ENCODE assay signal across 9 cellular contexts in genomic region chr21:17461014-17461413, GRCh38. TPM values are rescaled to one million over a fixed set of nuclear protein-coding genes. Genes with fewer than 3 reads are reported as not detected.
A peak's percentile ranks its signal among the peaks of the same experiment; 100 is the strongest.
DNase-seq lines count a peak whose midpoint lies in the region; TF ChIP-seq lines count a peak whose summit lies in the region.
"Had no signal": no experiment of that assay in that cellular context is flagged by ENCODE, and none has a peak within 500 bp of the region (broad histone marks: within the 10 kb centered on the region; RNA-seq: fewer than 3 reads in every experiment).

No MANE protein-coding gene starts in this region.

- no peaks in the 10 kb centered on the region for H3K9me3 ChIP-seq in hepatocyte (ENCODE audit: low read depth)
- no peaks in the 10 kb centered on the region for H3K9me3 ChIP-seq in neuronal stem cell (replicated peaks in 1 of 2; ENCODE audit: control insufficient read depth in 2 of 2, insufficient read depth in 1 of 2, low read depth in 1 of 2, low read length in 2 of 2)

- no peaks in the 10 kb centered on the region for H3K79me1 ChIP-seq in neuronal stem cell (ENCODE audit: low read depth, low read length)

- H3K4me3 Mint-ChIP-seq in HFFc6 (peak overlapping the region; percentile 12; the same call in 1 of the 2 replicates), type B pancreatic cell (no peak overlapping the region)

- peaks cover 36% of the 10 kb centered on the region for H3K4me1 Mint-ChIP-seq in HFFc6 (ENCODE audit: low read depth)
- peaks cover 18% of the 10 kb centered on the region for H3K4me1 Mint-ChIP-seq in type B pancreatic cell (ENCODE audit: unreplicated experiment)

- no peak overlapping the region for H4K91ac ChIP-seq in neuronal stem cell (ENCODE audit: low read depth, low read length, poor library complexity)

- H3K36me3 Mint-ChIP-seq in HFFc6 (ENCODE audit: low read depth) (no peaks in the 10 kb centered on the region), type B pancreatic cell (no peaks in the 10 kb centered on the region)

- no peak overlapping the region for H2BK12ac ChIP-seq in neuronal stem cell (ENCODE audit: low read length)

- H2AK5ac ChIP-seq in neuronal stem cell (ENCODE audit: low read depth, low read length): no peak overlapping the region

- WGBS in hepatocyte (ENCODE audit: low lambda C conversion rate, missing lambda C conversion rate): 46% methylated on average over 3 of the region's 3 CpGs
- no CpG with 5 or more reads among the region's 3 CpGs for WGBS in neuronal stem cell (ENCODE audit: extremely low coverage in 2 of 2, insufficient read length in 2 of 2, insufficient replicate concordance in 1 of 2), 2 donors

- no peak overlapping the region for H3K4ac ChIP-seq in neuronal stem cell (ENCODE audit: low read length)

- H3K79me2 ChIP-seq in hepatocyte: no peaks in the 10 kb centered on the region

- no peaks in the 10 kb centered on the region for H3K36me3 ChIP-seq in brain microvascular endothelial cell (replicated peaks)
- no peaks in the 10 kb centered on the region for H3K36me3 ChIP-seq in hepatocyte (replicated peaks; ENCODE audit: insufficient read depth, low read depth)
- no peaks in the 10 kb centered on the region for H3K36me3 ChIP-seq in neuronal stem cell (replicated peaks in 1 of 2; ENCODE audit: control insufficient read depth in 2 of 2, insufficient read depth in 2 of 2, low read length in 2 of 2)

- TF ChIP-seq CTCF in HFFc6 (IDR thresholded peaks at IDR 0.05): no peak
- TF ChIP-seq CTCF in brain microvascular endothelial cell (IDR thresholded peaks at IDR 0.05; ENCODE audit: low read depth, low read length, missing control alignments): no peak
- TF ChIP-seq CTCF in hepatocyte (IDR thresholded peaks at IDR 0.05; ENCODE audit: poor library complexity): no peak
- TF ChIP-seq CTCF in type B pancreatic cell (conservative IDR thresholded peaks at IDR 0.05): no peak

- no peak overlapping the region for H4K8ac ChIP-seq in neuronal stem cell (ENCODE audit: low read depth, low read length)

- H3K4me3 ChIP-seq in brain microvascular endothelial cell (ENCODE audit: low read depth, low read length) (no peak overlapping the region), hepatocyte (no peak overlapping the region), neuronal stem cell (ENCODE audit: low read length in 2 of 2) (no peak overlapping the region)

- no peaks in the 10 kb centered on the region for H3K27me3 Mint-ChIP-seq in HFFc6 (ENCODE audit: insufficient read depth)
- no peaks in the 10 kb centered on the region for H3K27me3 Mint-ChIP-seq in type B pancreatic cell

- H3K9me2 ChIP-seq in hepatocyte (replicated peaks; ENCODE audit: insufficient read depth): no peaks in the 10 kb centered on the region

- H3K18ac ChIP-seq in neuronal stem cell (ENCODE audit: low read length): no peak overlapping the region

- H3K4me1 ChIP-seq in hepatocyte (ENCODE audit: insufficient read depth) (peaks cover 4% of the 10 kb centered on the region), neuronal stem cell (ENCODE audit: control insufficient read depth in 2 of 2, insufficient read depth in 1 of 2, low read depth in 1 of 2, low read length in 2 of 2) (peaks cover 0 to 4% of the 10 kb centered on the region in 2 donors)

- H3K14ac ChIP-seq in neuronal stem cell (ENCODE audit: low read length): no peak overlapping the region

- H3K9me3 Mint-ChIP-seq in HFFc6: no peaks in the 10 kb centered on the region; the same call in 1 of the 2 replicates
- H3K9me3 Mint-ChIP-seq in type B pancreatic cell: no peaks in the 10 kb centered on the region

- H3K23ac ChIP-seq in neuronal stem cell (ENCODE audit: low read depth, low read length, poor library complexity): no peak overlapping the region

- H3K27ac Mint-ChIP-seq in HFFc6 (peak overlapping the region; percentile 49; the same call in 1 of the 2 replicates), type B pancreatic cell (no peak overlapping the region)

- H3K27me3 ChIP-seq in brain microvascular endothelial cell (replicated peaks): no peaks in the 10 kb centered on the region
- no peaks in the 10 kb centered on the region for H3K27me3 ChIP-seq in hepatocyte
- no peaks in the 10 kb centered on the region for H3K27me3 ChIP-seq in neuronal stem cell (ENCODE audit: control insufficient read depth in 3 of 3, insufficient read depth in 3 of 3, low read depth in 1 of 3, low read length in 3 of 3)

- H2BK120ac ChIP-seq in neuronal stem cell (ENCODE audit: low read depth, low read length): no peak overlapping the region

- no peak overlapping the region for H2AFZ ChIP-seq in hepatocyte
- no peak overlapping the region for H2AFZ ChIP-seq in neuronal stem cell (ENCODE audit: low read length)

- in situ Hi-C loops in brain microvascular endothelial cell (cut with HindIII; ENCODE audit: low pct_ligation_motif_present, low sequenced_read_pairs): no loop called here
- in situ Hi-C loops in KBM-7 (cut with MboI; ENCODE audit: low pct_unique_long_range_greater_than_20kb, low sequenced_read_pairs): no loop called here

- H2BK5ac ChIP-seq in neuronal stem cell (ENCODE audit: low read length): no peak overlapping the region

- H3K4me2 ChIP-seq in hepatocyte (no peak overlapping the region), neuronal stem cell (ENCODE audit: insufficient read depth, low read length, poor library complexity, severe bottlenecking) (no peak overlapping the region)

- DNase-seq in HFFc6 (peak; percentile 84), brain microvascular endothelial cell (peak; percentile 84), hepatocyte (ENCODE audit: low spot score) (peak; percentile 36), substantia nigra (lab: John Stamatoyannopoulos, UW) (peak in 6 of 49 donors; percentile 5 to 32 (median 20)), KBM-7 (no peak), neuronal stem cell (ENCODE audit: low spot score) (no peak), type B pancreatic cell (ENCODE audit: extremely low spot score, unreplicated experiment) (no peak), RPMI8226 (no peak)
- DNase-seq: activated CD4-positive, alpha-beta T cell treated with anti-CD3 and anti-CD28 coated beads, Interleukin-2, amount 50 U/mL, for 4 hours had no signal

- H4K20me1 ChIP-seq in hepatocyte (ENCODE audit: insufficient read depth, poor library complexity, severe bottlenecking): no peaks in the 10 kb centered on the region

- H3K9ac ChIP-seq in neuronal stem cell (ENCODE audit: low read depth, low read length, poor library complexity): no peak overlapping the region

- no peak overlapping the region for H2BK15ac ChIP-seq in neuronal stem cell (ENCODE audit: low read length)

- H3K27ac ChIP-seq in brain microvascular endothelial cell (peak overlapping the region; percentile 72), hepatocyte (peak overlapping the region; percentile 94), substantia nigra (ENCODE audit: low read depth, low read length, poor library complexity, severe bottlenecking) (peak overlapping the region; percentile 9), neuronal stem cell (replicated peaks; ENCODE audit: low read length) (no peak overlapping the region)

RNA-seq across cellular contexts. Expression of gene CXADR, which starts 51.8 kb away (rescaled TPM):
- total RNA-seq in HFFc6 (2021; fragmentation: NEBNext Ultra II Directional; extraction: Animal tissue kit (Norgen Biotek cat#: 25700)): under 1 TPM in 4 of 6 experiments, not detected in 2; 0.05 to 0.28 (median 0.09) TPM
- total RNA-seq in hepatocyte: 88.9 and 93.4 TPM in 2 replicates
- 66.3 and 75.0 TPM in 2 replicates for polyA plus RNA-seq in hepatocyte
- 63.7 TPM for polyA plus RNA-seq in neuronal stem cell (2013, experiment 1 of 2)
- 69.2 TPM for polyA plus RNA-seq in neuronal stem cell (2013, experiment 2 of 2)
- 47.3 and 52.1 TPM in 2 replicates for total RNA-seq in type B pancreatic cell (ENCODE audit: low replicate concordance)

Comparison
In these comparisons a context has a peak if more than half of its experiments do, and no peak if none do; other contexts are left out.
1. DNase-seq: peak in HFFc6 (single experiment), brain microvascular endothelial cell (single experiment) and hepatocyte (single experiment); none in KBM-7 (single experiment), neuronal stem cell (single experiment), type B pancreatic cell (single experiment) and RPMI8226 (single experiment).
2. RNA of gene CXADR, which starts 51.8 kb away (total RNA-seq): 88.9 to 93.4 TPM in hepatocyte and 47.3 to 52.1 TPM in type B pancreatic cell; 0.05 to 0.28 TPM in HFFc6; every median in the first group is over 10 times any median in the second.